Comparison of ENCODE assay signal across 9 cellular contexts in genomic region chr5:159010611-159011497, GRCh38.
DNase-seq lines count a peak whose midpoint lies in the region; ATAC-seq and TF ChIP-seq lines count a peak whose summit lies in the region.
"Had no signal": no experiment of that assay in that cellular context is flagged by ENCODE, and none has a peak within 500 bp of the region (broad histone marks: within the 10 kb centered on the region; RNA-seq: fewer than 3 reads in every experiment).

No MANE protein-coding gene starts in this region.

- H3K27ac ChIP-seq in coronary artery = peak overlapping the region; percentile 47 to 75

- H3K4me3 ChIP-seq in coronary artery = peak overlapping the region; percentile 53

- intact Hi-C loops in Right ventricle myocardium inferior (cut with DNase I) (loop anchor here (5.0 kb wide), 1 partner anchor 36 kb away; no protein-coding TSS in a partner anchor), cardiac septum (cut with DNase I) (loop anchor here (5.0 kb wide), 1 partner anchor 86 kb away; the partner anchor contains the start of gene EBF1)

- no peak for TF ChIP-seq CTCF in coronary artery (IDR thresholded peaks at IDR 0.05)

- ATAC-seq in Right ventricle myocardium inferior = peak; percentile 71
- ATAC-seq in HG03066 (IDR thresholded peaks at IDR 0.05; ENCODE audit: low read depth, unreplicated experiment) = peak; percentile 93

- DNase-seq in Right ventricle myocardium inferior (ENCODE audit: missing footprints) (no peak), cardiac septum (ENCODE audit: low spot score) (no peak), coronary artery (ENCODE audit: low spot score) (no peak), retina (peak; percentile 26), NCI-H2081 treated with DMSO at 0.1 percent for 48 hours (lab: John Stamatoyannopoulos, UW) (no peak), EL (no peak), medulla oblongata (ENCODE audit: extremely low spot score) (no peak)
- DNase-seq: DND-41 had no signal
